ENCODE assay signal across 22 cellular contexts in the genomic region with DNA sequence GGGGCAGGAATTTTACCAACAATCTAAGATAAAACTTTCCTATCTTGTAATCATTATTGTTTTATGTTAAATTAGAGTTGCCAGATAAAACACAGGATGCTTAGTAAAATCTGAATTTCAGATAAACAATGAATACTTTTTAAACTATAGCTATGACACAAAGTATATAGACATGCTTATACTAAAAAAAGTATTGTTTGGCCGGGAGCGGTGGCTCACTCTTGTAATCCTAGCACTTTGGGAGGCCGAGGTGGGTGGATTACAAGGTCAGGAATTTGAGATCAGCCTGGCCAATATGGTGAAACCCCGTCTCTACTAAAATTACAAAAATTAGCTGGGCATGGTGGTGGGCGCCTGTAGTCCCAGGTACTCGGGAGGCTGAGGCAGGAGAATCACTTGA. TPM values are rescaled to one million over a fixed set of nuclear protein-coding genes. Genes with fewer than 3 reads are reported as not detected.
"Had no signal": no experiment of that assay in that cellular context is flagged by ENCODE, and none has a peak within 500 bp of the region (broad histone marks: within the 10 kb centered on the region; RNA-seq: fewer than 3 reads in every experiment).

No MANE protein-coding gene starts in this region.

RNA-seq across cellular contexts. Expression of gene OR2S2, which starts 23.9 kb away (rescaled TPM):
- total RNA-seq: colonic mucosa, endodermal cell, esophagus mucosa, gastrocnemius medialis, glomerular endothelial cell, left ventricle myocardium superior, lower lobe of right lung, mononuclear cell, natural killer cell, neural crest cell, omental fat pad, prostate gland, right atrium auricular region, sciatic nerve, skeletal muscle tissue, stomach, subcutaneous adipose tissue, temporal lobe, transverse colon, upper lobe of right lung, uterus had no signal
- polyA plus RNA-seq: keratinocyte, stomach had no signal

RNA-seq across cellular contexts. Expression of gene SPAAR, which starts 24.8 kb away (rescaled TPM):
- total RNA-seq: mononuclear cell, natural killer cell, neural crest cell had no signal
- polyA plus RNA-seq: keratinocyte had no signal

RNA-seq across cellular contexts. Expression of gene HRCT1, which starts 28.1 kb away (rescaled TPM):
- total RNA-seq: endodermal cell, mononuclear cell, natural killer cell, neural crest cell, temporal lobe had no signal
- polyA plus RNA-seq: keratinocyte had no signal
